Comparison of ENCODE assay signal across 20 cellular contexts in the genomic region with DNA sequence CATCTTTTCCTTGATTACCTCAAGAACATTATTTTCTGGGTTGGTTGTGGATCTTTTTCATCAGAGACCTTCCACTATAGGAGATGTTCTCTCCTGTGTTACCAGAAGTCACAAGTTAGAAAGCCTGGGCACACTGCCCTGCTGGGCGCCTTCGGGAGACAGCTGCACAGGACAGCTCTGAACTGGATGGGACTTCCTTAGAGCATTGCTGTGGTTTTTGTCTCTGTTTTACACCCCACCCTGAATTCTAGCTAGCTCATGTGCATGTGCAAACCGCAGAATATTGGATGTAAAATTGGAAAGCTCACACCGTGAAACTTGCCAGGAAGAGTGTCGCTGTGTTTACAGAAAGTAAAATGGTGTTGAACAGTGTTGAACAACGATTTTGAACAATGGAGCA. TPM values are rescaled to one million over a fixed set of nuclear protein-coding genes. Genes with fewer than 3 reads are reported as not detected.
DNase-seq lines count a peak whose midpoint lies in the region; ATAC-seq, FAIRE-seq and TF ChIP-seq lines count a peak whose summit lies in the region.
"Had no signal": no experiment of that assay in that cellular context is flagged by ENCODE, and none has a peak within 500 bp of the region (broad histone marks: within the 10 kb centered on the region; RNA-seq: fewer than 3 reads in every experiment).

No MANE protein-coding gene starts in this region.

- no peaks in the 10 kb centered on the region for H3K79me2 ChIP-seq in neural progenitor cell (ENCODE audit: low read depth)

- no peaks in the 10 kb centered on the region for H3K9me3 Mint-ChIP-seq in neural progenitor cell
- H3K9me3 Mint-ChIP-seq: activated naive CD4-positive, alpha-beta T cell treated with anti-CD3 and anti-CD28 coated beads for 36 hours had no signal

- no peaks in the 10 kb centered on the region for H3K27me3 ChIP-seq in gastroesophageal sphincter
- H3K27me3 ChIP-seq in neural progenitor cell, result no peaks in the 10 kb centered on the region
- H3K27me3 ChIP-seq: breast epithelium, dorsolateral prefrontal cortex, esophagus squamous epithelium had no signal

- TF ChIP-seq POLR2A in A549 (IDR thresholded peaks at IDR 0.05; ENCODE audit: low read length) (no peak), gastroesophageal sphincter (IDR thresholded peaks at IDR 0.05) (no peak), GM12892 (IDR thresholded peaks at IDR 0.05; ENCODE audit: low read depth, low read length) (no peak)

- 78% methylated on average over 6 of the region's 6 CpGs for WGBS in A549 (ENCODE audit: missing lambda C conversion rate)
- 0 to 31% methylated on average over 1 to 6 of the region's 6 CpGs for WGBS in gastroesophageal sphincter (ENCODE audit: low coverage in 1 of 2), 2 donors

- no peak for TF ChIP-seq EP300 in A549 (IDR thresholded peaks at IDR 0.05)
- TF ChIP-seq EP300 in gastroesophageal sphincter (IDR thresholded peaks at IDR 0.05), result no peak

- POLR2A ChIA-PET in A549 (lab: Yijun Ruan, JAX), result no interaction called here

- no peak overlapping the region for H3K9ac ChIP-seq in neural progenitor cell

- H3K4me1 ChIP-seq in A549 (peaks cover 36% of the 10 kb centered on the region), gastroesophageal sphincter (peaks cover 9 to 51% (median 10%) of the 10 kb centered on the region in 3 donors), neural progenitor cell (no peaks in the 10 kb centered on the region)

- H3K9me3 ChIP-seq in A549 (no peaks in the 10 kb centered on the region), gastroesophageal sphincter (no peaks in the 10 kb centered on the region), neural progenitor cell (ENCODE audit: low read depth) (no peaks in the 10 kb centered on the region)
- H3K9me3 ChIP-seq: esophagus squamous epithelium had no signal

- H3K36me3 Mint-ChIP-seq in neural progenitor cell, result no peaks in the 10 kb centered on the region
- H3K36me3 Mint-ChIP-seq: CD8-positive, alpha-beta memory T cell had no signal

- H3K4me3 Mint-ChIP-seq in neural progenitor cell, result no peak overlapping the region
- H3K4me3 Mint-ChIP-seq: activated naive CD4-positive, alpha-beta T cell treated with anti-CD3 and anti-CD28 coated beads for 36 hours; CD8-positive, alpha-beta memory T cell; nephron; T-helper 17 cell had no signal

- TF ChIP-seq CTCF in A549 (IDR thresholded peaks at IDR 0.05) (no peak), gastroesophageal sphincter (IDR thresholded peaks at IDR 0.05) (no peak), neural progenitor cell (IDR thresholded peaks at IDR 0.05) (no peak)

- CTCF ChIA-PET in A549 (lab: Yijun Ruan, JAX), result interaction anchor here (1.0 to 2.8 kb wide), 8 partner anchors 10 to 442 kb away, joined by 3 to 8 read pairs (median 4); no protein-coding TSS in a partner anchor

- H3F3A ChIP-seq in neural progenitor cell (ENCODE audit: low read depth), result no peaks in the 10 kb centered on the region

- peak overlapping the region; percentile 73 for H2AFZ ChIP-seq in neural progenitor cell (replicated peaks)

- H3K4me3 ChIP-seq in A549 (no peak overlapping the region), gastroesophageal sphincter (no peak overlapping the region), neural progenitor cell (no peak overlapping the region)
- H3K4me3 ChIP-seq: dorsolateral prefrontal cortex, esophagus squamous epithelium, lung had no signal

- no peak for TF ChIP-seq RAD21 in A549 (conservative IDR thresholded peaks at IDR 0.05 in 1 of 2, IDR thresholded peaks at IDR 0.05 in 1 of 2)

- no peaks in the 10 kb centered on the region for H4K20me1 ChIP-seq in neural progenitor cell (ENCODE audit: low read depth)

- no peaks in the 10 kb centered on the region for H3K36me3 ChIP-seq in gastroesophageal sphincter
- H3K36me3 ChIP-seq in neural progenitor cell, result no peaks in the 10 kb centered on the region
- H3K36me3 ChIP-seq: breast epithelium, esophagus squamous epithelium had no signal

- H3K27ac ChIP-seq in A549 (peak overlapping the region in 1 of 2 experiments; percentile 52; a peak in 1 of 6 replicates), gastroesophageal sphincter (peak overlapping the region in 3 of 4 donors; percentile 29 to 78 (median 53)), neural progenitor cell (no peak overlapping the region)
- H3K27ac ChIP-seq: esophagus squamous epithelium had no signal

- ATAC-seq in A549, result peak in 1 of 2 experiments; percentile 40; a peak in 1 of 6 replicates
- peak; percentile 54 for ATAC-seq in gastroesophageal sphincter
- no peak for ATAC-seq in HG02678 (IDR thresholded peaks at IDR 0.05; ENCODE audit: unreplicated experiment)
- ATAC-seq in GM21381 (IDR thresholded peaks at IDR 0.05; ENCODE audit: unreplicated experiment), result no peak
- ATAC-seq: T-helper 17 cell had no signal

- FAIRE-seq in A549 (lab: Jason Lieb, UNC) (no peak), GM12892 (lab: Jason Lieb, UNC) (no peak)
- FAIRE-seq: HTR-8/SVneo had no signal

- DNase-seq in A549 (ENCODE audit: low read depth in 1 of 2, low spot score in 1 of 2) (no peak), MV-4-11 (lab: John Stamatoyannopoulos, UW) (peak; percentile 57), neural progenitor cell (ENCODE audit: low spot score) (no peak), GM12892 (ENCODE audit: insufficient read length) (no peak)
- DNase-seq in activated CD4-positive, CD25-positive, alpha-beta regulatory T cell treated with anti-CD3 and anti-CD28 coated beads, Interleukin-2, amount 50 U/mL, for 72 hours, result no peak
- DNase-seq: activated CD8-positive, alpha-beta memory T cell treated with anti-CD3 and anti-CD28 coated beads, Interleukin-2, amount 50 U/mL, for 48 hours; activated naive CD4-positive, alpha-beta T cell treated with anti-CD3 and anti-CD28 coated beads for 36 hours; CD8-positive, alpha-beta memory T cell; esophagus squamous epithelium; H7; T-helper 17 cell; trophoblast cell had no signal

- H3K4me2 ChIP-seq in A549 (peak overlapping the region; percentile 57; the same call in 2 of the 3 replicates), neural progenitor cell (no peak overlapping the region)

- no peak overlapping the region for H3K27ac Mint-ChIP-seq in neural progenitor cell
- H3K27ac Mint-ChIP-seq: activated naive CD4-positive, alpha-beta T cell treated with anti-CD3 and anti-CD28 coated beads for 36 hours; CD8-positive, alpha-beta memory T cell; T-helper 17 cell had no signal

- H3K4me1 Mint-ChIP-seq in neural progenitor cell, result peaks cover 3% of the 10 kb centered on the region
- H3K4me1 Mint-ChIP-seq: CD8-positive, alpha-beta memory T cell; T-helper 17 cell had no signal

- H3K27me3 Mint-ChIP-seq in neural progenitor cell (ENCODE audit: insufficient read depth, low read depth), result no peaks in the 10 kb centered on the region

TF ChIP-seq in A549, 52 proteins besides CTCF, POLR2A, EP300 and RAD21:
- no peak for TF ChIP-seq RARB (CRISPR knock-in tag; IDR thresholded peaks at IDR 0.05)
- TF ChIP-seq, protein P1, sequence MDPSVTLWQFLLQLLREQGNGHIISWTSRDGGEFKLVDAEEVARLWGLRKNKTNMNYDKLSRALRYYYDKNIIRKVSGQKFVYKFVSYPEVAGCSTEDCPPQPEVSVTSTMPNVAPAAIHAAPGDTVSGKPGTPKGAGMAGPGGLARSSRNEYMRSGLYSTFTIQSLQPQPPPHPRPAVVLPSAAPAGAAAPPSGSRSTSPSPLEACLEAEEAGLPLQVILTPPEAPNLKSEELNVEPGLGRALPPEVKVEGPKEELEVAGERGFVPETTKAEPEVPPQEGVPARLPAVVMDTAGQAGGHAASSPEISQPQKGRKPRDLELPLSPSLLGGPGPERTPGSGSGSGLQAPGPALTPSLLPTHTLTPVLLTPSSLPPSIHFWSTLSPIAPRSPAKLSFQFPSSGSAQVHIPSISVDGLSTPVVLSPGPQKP (IDR thresholded peaks at IDR 0.05; ENCODE audit: low read depth, low read length), result no peak
- TF ChIP-seq GATA3 (IDR thresholded peaks at IDR 0.05; ENCODE audit: borderline replicate concordance), result no peak
- TF ChIP-seq RCOR1 (IDR thresholded peaks at IDR 0.05; ENCODE audit: low read depth, low read length), result no peak
- no peak for TF ChIP-seq HEYL (CRISPR knock-in tag; IDR thresholded peaks at IDR 0.05)
- no peak for TF ChIP-seq RNF2 (IDR thresholded peaks at IDR 0.05; ENCODE audit: borderline replicate concordance, low read depth)
- no peak for TF ChIP-seq MAFK (IDR thresholded peaks at IDR 0.05; ENCODE audit: partially characterized antibody)
- no peak for TF ChIP-seq MYC (IDR thresholded peaks at IDR 0.05; ENCODE audit: borderline replicate concordance, low read length)
- TF ChIP-seq ESRRA (IDR thresholded peaks at IDR 0.05; ENCODE audit: borderline replicate concordance, low read length), result no peak

RNA-seq across cellular contexts. Expression of a gene that starts 54.4 kb away (rescaled TPM):
- polyA plus RNA-seq in A549 (2011; rRNA removed) (290 and 356 TPM in 2 replicates), A549 (2017; fragmentation: RNase III; extraction: RNeasy Plus Mini Kit Qiagen cat#74134 plus additional on column Dnase treatment) (394 to 427 TPM (median 421 TPM) in 3 replicates)
- polyA plus RNA-seq in A549 (2012; cell fraction: cytosol; rRNA removed), result 127 and 162 TPM in 2 replicates
- polyA plus RNA-seq in A549 (2012; cell fraction: nucleus; rRNA removed), result 34.5 and 120 TPM in 2 replicates
- polyA minus RNA-seq in A549 (2011; rRNA and poly(A)+ RNA removed), result 79.3 and 85.4 TPM in 2 replicates
- total RNA-seq in gastroesophageal sphincter (100 to 1,000 TPM; 131 to 317 (median 291) TPM), neural progenitor cell (ENCODE audit: low replicate concordance) (516 and 966 TPM in 2 replicates)
- 362 TPM for polyA plus RNA-seq in GM12892 (2012; ENCODE audit: missing spikeins)
